In genomic region chr1:32939655-32940371, GRCh38 we compare ENCODE assay signal across 10 cellular contexts. TPM values are rescaled to one million over a fixed set of nuclear protein-coding genes. Genes with fewer than 3 reads are reported as not detected.
DNase-seq lines count a peak whose midpoint lies in the region; ATAC-seq and TF ChIP-seq lines count a peak whose summit lies in the region.
"Had no signal": no experiment of that assay in that cellular context is flagged by ENCODE, and none has a peak within 500 bp of the region (broad histone marks: within the 10 kb centered on the region; RNA-seq: fewer than 3 reads in every experiment).

No MANE protein-coding gene starts in this region.

- peak overlapping the region; percentile 72 for H3K27ac Mint-ChIP-seq in activated CD4-positive, alpha-beta memory T cell treated with anti-CD3 and anti-CD28 coated beads for 36 hours
- H3K27ac Mint-ChIP-seq in stimulated activated naive CD8-positive, alpha-beta T cell treated with anti-CD3 and anti-CD28 coated beads, Interleukin-15, Interleukin-2, amounts not matched to agents 100 ng/mL and 50 ng/mL, for 24 hours: peak overlapping the region; percentile 21

- H3K4me3 Mint-ChIP-seq in activated CD4-positive, alpha-beta memory T cell treated with anti-CD3 and anti-CD28 coated beads for 36 hours: no peak overlapping the region
- no peak overlapping the region for H3K4me3 Mint-ChIP-seq in stimulated activated naive CD8-positive, alpha-beta T cell treated with anti-CD3 and anti-CD28 coated beads, Interleukin-15, Interleukin-2, amounts not matched to agents 100 ng/mL and 50 ng/mL, for 24 hours

- H3K36me3 ChIP-seq in heart right ventricle: peaks cover 0 to 100% (median 44%) of the 10 kb centered on the region in 9 donors

- no peaks in the 10 kb centered on the region for H3K27me3 Mint-ChIP-seq in activated CD4-positive, alpha-beta memory T cell treated with anti-CD3 and anti-CD28 coated beads for 36 hours
- H3K27me3 Mint-ChIP-seq in stimulated activated naive CD8-positive, alpha-beta T cell treated with anti-CD3 and anti-CD28 coated beads, Interleukin-15, Interleukin-2, amounts not matched to agents 100 ng/mL and 50 ng/mL, for 24 hours: no peaks in the 10 kb centered on the region

- H3K27ac ChIP-seq in heart right ventricle: peak overlapping the region in 6 of 10 donors; percentile 5 to 60 (median 34)
- H3K27ac ChIP-seq: C4-2B had no signal

- H3K4me1 ChIP-seq in heart right ventricle: peaks cover 4 to 56% (median 16%) of the 10 kb centered on the region in 9 donors

- intact Hi-C loops in activated CD4-positive, alpha-beta memory T cell treated with anti-CD3 and anti-CD28 coated beads for 36 hours (cut with micrococcal nuclease): loop anchor here (5.0 to 10.0 kb wide), 2 partner anchors 97 to 145 kb away; partner anchors contain the start of genes AK2 and AZIN2
- intact Hi-C loops in heart right ventricle (cut with DNase I): loop anchor here in 6 of 10 donors (10.0 kb wide), 5 partner anchors 65 to 145 kb away; partner anchors contain the start of gene AZIN2 (in 3 of the 6)

- POLR2A ChIA-PET in activated CD4-positive, alpha-beta memory T cell treated with anti-CD3 and anti-CD28 coated beads for 36 hours (lab: Charles Lee): interaction anchor here (0.9 to 1.1 kb wide), 3 partner anchors 8 to 82 kb away, joined by 3 to 5 read pairs (median 3); no protein-coding TSS in a partner anchor

- peak; percentile 74 to 92 (median 83) for ATAC-seq in heart right ventricle
- no peak for ATAC-seq in HG03439 (IDR thresholded peaks at IDR 0.05; ENCODE audit: unreplicated experiment)

- no peak overlapping the region for H3K4me3 ChIP-seq in heart right ventricle

- CTCF ChIA-PET in activated CD4-positive, alpha-beta memory T cell treated with anti-CD3 and anti-CD28 coated beads for 36 hours (lab: Charles Lee): interaction anchor here (1.0 to 4.5 kb wide), 5 partner anchors 9 to 187 kb away, joined by 3 to 27 read pairs (median 5); no protein-coding TSS in a partner anchor

- H3K4me1 Mint-ChIP-seq in activated CD4-positive, alpha-beta memory T cell treated with anti-CD3 and anti-CD28 coated beads for 36 hours (ENCODE audit: low read depth): peaks cover 43% of the 10 kb centered on the region
- H3K4me1 Mint-ChIP-seq in stimulated activated naive CD8-positive, alpha-beta T cell treated with anti-CD3 and anti-CD28 coated beads, Interleukin-15, Interleukin-2, amounts not matched to agents 100 ng/mL and 50 ng/mL, for 24 hours (ENCODE audit: low read depth): peaks cover 21% of the 10 kb centered on the region

- H3K27me3 ChIP-seq in heart right ventricle: no peaks in the 10 kb centered on the region

- 58 to 60% methylated on average over 4 of the region's 4 CpGs for WGBS in heart right ventricle, 2 donors

- no peaks in the 10 kb centered on the region for H3K9me3 Mint-ChIP-seq in activated CD4-positive, alpha-beta memory T cell treated with anti-CD3 and anti-CD28 coated beads for 36 hours
- H3K9me3 Mint-ChIP-seq in stimulated activated naive CD8-positive, alpha-beta T cell treated with anti-CD3 and anti-CD28 coated beads, Interleukin-15, Interleukin-2, amounts not matched to agents 100 ng/mL and 50 ng/mL, for 24 hours: no peaks in the 10 kb centered on the region

- TF ChIP-seq CTCF in heart right ventricle (IDR thresholded peaks at IDR 0.05): no peak

- peak; percentile 44 for DNase-seq in activated CD4-positive, alpha-beta T cell treated with anti-CD3 and anti-CD28 coated beads for 48 hours
- DNase-seq in activated CD4-positive, alpha-beta T cell treated with anti-CD3 and anti-CD28 coated beads, Interleukin-2, amount 50 U/mL, for 1 hour: no peak
- peak; percentile 65 for DNase-seq in activated CD4-positive, alpha-beta memory T cell treated with anti-CD3 and anti-CD28 coated beads for 36 hours
- DNase-seq in heart right ventricle (peak in 1 of 2 donors; percentile 73), T1000 (lab: John Stamatoyannopoulos, UW) (no peak)
- DNase-seq in activated CD8-positive, alpha-beta memory T cell treated with anti-CD3 and anti-CD28 coated beads for 24 hours: no peak
- DNase-seq: stimulated activated CD4-positive, alpha-beta T cell treated with anti-CD3 and anti-CD28 coated beads, Interleukin-4, amount 100 ng/mL, for 1 hour had no signal

- no peaks in the 10 kb centered on the region for H3K9me3 ChIP-seq in heart right ventricle

- peaks cover 51% of the 10 kb centered on the region for H3K36me3 Mint-ChIP-seq in activated CD4-positive, alpha-beta memory T cell treated with anti-CD3 and anti-CD28 coated beads for 36 hours
- peaks cover 53% of the 10 kb centered on the region for H3K36me3 Mint-ChIP-seq in stimulated activated naive CD8-positive, alpha-beta T cell treated with anti-CD3 and anti-CD28 coated beads, Interleukin-15, Interleukin-2, amounts not matched to agents 100 ng/mL and 50 ng/mL, for 24 hours (ENCODE audit: low read depth)

RNA-seq across cellular contexts. Expression of gene RNF19B, which starts 24.8 kb away (rescaled TPM):
- total RNA-seq in activated CD4-positive, alpha-beta memory T cell treated with anti-CD3 and anti-CD28 coated beads for 36 hours: 10 to 100 TPM; 72.4 to 72.8 TPM
- total RNA-seq in heart right ventricle: 10 to 100 TPM; 10.2 to 36.9 (median 13.8) TPM
- 1 to 10 TPM; 1.1 to 7.0 TPM for polyA plus RNA-seq in heart right ventricle

RNA-seq across cellular contexts. Expression of gene TMEM54, which starts 38.6 kb away (rescaled TPM):
- total RNA-seq in activated CD4-positive, alpha-beta memory T cell treated with anti-CD3 and anti-CD28 coated beads for 36 hours: 1 to 10 TPM; 3.6 to 4.0 TPM
- 10 to 100 TPM in 7 of 10 donors, 1 to 10 TPM in 3; 4.5 to 22.5 (median 10.8) TPM for total RNA-seq in heart right ventricle
- 10 to 100 TPM in 1 of 2 donors, 1 to 10 TPM in 1; 8.4 to 18.2 TPM for polyA plus RNA-seq in heart right ventricle

RNA-seq across cellular contexts. Expression of gene HPCA, which starts 53.5 kb away (rescaled TPM):
- under 1 TPM in 1 of 2 experiments, not detected in 1; 0.29 TPM for total RNA-seq in activated CD4-positive, alpha-beta memory T cell treated with anti-CD3 and anti-CD28 coated beads for 36 hours
- total RNA-seq in heart right ventricle: not detected
- not detected for polyA plus RNA-seq in heart right ventricle

Comparison
In these comparisons a context has a peak if more than half of its experiments do, and no peak if none do; other contexts are left out.
1. DNase-seq: peak in activated CD4-positive, alpha-beta T cell treated with anti-CD3 and anti-CD28 coated beads for 48 hours (single experiment) and activated CD4-positive, alpha-beta memory T cell treated with anti-CD3 and anti-CD28 coated beads for 36 hours (single experiment); none in activated CD4-positive, alpha-beta T cell treated with anti-CD3 and anti-CD28 coated beads, Interleukin-2, amount 50 U/mL, for 1 hour (single experiment), T1000 (single experiment) and activated CD8-positive, alpha-beta memory T cell treated with anti-CD3 and anti-CD28 coated beads for 24 hours (single experiment).